Comparison of ENCODE assay signal across 10 cellular contexts in the genomic region with DNA sequence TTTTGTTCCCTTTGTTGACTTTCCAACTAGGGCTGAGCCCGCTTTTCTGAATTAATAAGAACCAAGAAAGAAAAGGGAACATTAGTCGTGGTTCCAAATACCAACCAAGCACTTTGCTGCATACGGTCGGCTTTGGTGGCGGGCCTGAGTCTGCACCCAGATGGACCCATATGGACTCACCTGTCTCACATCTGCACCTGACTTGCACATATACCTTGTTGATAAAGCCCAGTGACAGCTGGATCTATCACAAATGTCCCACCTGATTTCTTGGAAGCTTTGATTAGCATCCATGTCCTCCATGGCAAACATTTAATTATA. TPM values are rescaled to one million over a fixed set of nuclear protein-coding genes. Genes with fewer than 3 reads are reported as not detected.
DNase-seq lines count a peak whose midpoint lies in the region; ATAC-seq, FAIRE-seq and TF ChIP-seq lines count a peak whose summit lies in the region.
"Had no signal": no experiment of that assay in that cellular context is flagged by ENCODE, and none has a peak within 500 bp of the region (broad histone marks: within the 10 kb centered on the region; RNA-seq: fewer than 3 reads in every experiment).

No MANE protein-coding gene starts in this region.

- no peak overlapping the region for H3K4ac ChIP-seq in H1 (replicated peaks; ENCODE audit: insufficient read length, low read depth, low read length)

- H3K27me3 ChIP-seq in ACC112 (ENCODE audit: insufficient read depth, low read length) = no peaks in the 10 kb centered on the region
- H3K27me3 ChIP-seq in H1 (replicated peaks in 1 of 4; ENCODE audit: control insufficient read depth in 3 of 4, extremely low read depth in 1 of 4, insufficient read depth in 3 of 4, low read length in 3 of 4) = no peaks in the 10 kb centered on the region
- H3K27me3 ChIP-seq in thyroid gland = no peaks in the 10 kb centered on the region
- H3K27me3 ChIP-seq: neutrophil had no signal

- POLR2A ChIA-PET in H1 (lab: Charles Lee; ENCODE audit: partially characterized antibody) = no interaction called here

- 72% methylated on average over 5 of the region's 5 CpGs; no CpG with 5 or more reads in 1 of the 2 experiments for WGBS in H1 (ENCODE audit: extremely low coverage in 1 of 2, insufficient coverage in 1 of 2, insufficient read length in 1 of 2, insufficient replicate concordance in 2 of 2, low coverage in 1 of 2, low lambda C conversion rate in 2 of 2, missing lambda C conversion rate in 1 of 2), 2 experiments
- 97 to 99% methylated on average over 5 of the region's 5 CpGs for WGBS in thyroid gland, 2 donors

- peak overlapping the region; percentile 49 for H2AFZ ChIP-seq in ACC112 (ENCODE audit: low read length, unreplicated experiment)
- H2AFZ ChIP-seq in H1 (ENCODE audit: low read length) = no peak overlapping the region

- H3K18ac ChIP-seq in H1 (ENCODE audit: extremely low read depth, low read length) = peak overlapping the region; percentile 36; the same call in 1 of the 2 replicates

- no peak for FAIRE-seq in H1 (lab: Jason Lieb, UNC)

- H3K4me1 ChIP-seq in ACC112 (ENCODE audit: control insufficient read depth, insufficient read depth, low read length, unreplicated experiment) = peaks cover 7% of the 10 kb centered on the region
- peaks cover 0 to 11% (median 9%) of the 10 kb centered on the region in 4 experiments; a peak in 4 of 7 replicates for H3K4me1 ChIP-seq in H1 (replicated peaks in 1 of 4; ENCODE audit: control insufficient read depth in 3 of 4, insufficient read depth in 4 of 4, low read length in 3 of 4)
- peaks cover 62 to 78% of the 10 kb centered on the region in 2 donors for H3K4me1 ChIP-seq in thyroid gland

- no peak for TF ChIP-seq EP300 in H1 (IDR thresholded peaks at IDR 0.05; ENCODE audit: borderline replicate concordance in 1 of 2, low read depth in 2 of 2, low read length in 2 of 2)

- CTCF ChIA-PET in H1 (lab: Charles Lee; ENCODE audit: partially characterized antibody) = interaction anchor here (0.6 to 5.4 kb wide), 31 partner anchors 9 to 1391 kb away, joined by 3 to 79 read pairs (median 5); partner anchors contain the start of gene TPD52L1

- no peak overlapping the region for H3K27ac ChIP-seq in ACC112 (ENCODE audit: low read depth, low read length)
- H3K27ac ChIP-seq in H1 (ENCODE audit: low read depth, low read length) = no peak overlapping the region
- H3K27ac ChIP-seq in thyroid gland = no peak overlapping the region
- H3K27ac ChIP-seq: neutrophil had no signal

- H3K4me3 ChIP-seq in ACC112 (ENCODE audit: low read depth, low read length) (no peak overlapping the region), H1 (ENCODE audit: extremely low read depth in 1 of 4, insufficient read depth in 2 of 4, low read depth in 3 of 4, low read length in 4 of 4) (no peak overlapping the region), thyroid gland (replicated peaks in 1 of 3) (no peak overlapping the region)

- no peak for TF ChIP-seq POLR2A in H1 (IDR thresholded peaks at IDR 0.05; ENCODE audit: control extremely low read depth in 1 of 2, low read depth in 2 of 2, low read length in 2 of 2)
- no peak for TF ChIP-seq POLR2A in thyroid gland (IDR thresholded peaks at IDR 0.05)

- H3K4me2 ChIP-seq in H1 (ENCODE audit: insufficient read depth in 1 of 2, low read depth in 2 of 2, low read length in 2 of 2) = no peak overlapping the region

- intact Hi-C loops in thyroid gland (cut with DNase I) = no loop called here

- H4K8ac ChIP-seq in H1 (ENCODE audit: extremely low read depth, insufficient read depth, low read length) = no peak overlapping the region

- no peak overlapping the region for H4K5ac ChIP-seq in H1 (ENCODE audit: insufficient read length, low read depth, low read length)

- H3K36me3 ChIP-seq in ACC112 (ENCODE audit: insufficient read depth, low read length) (no peaks in the 10 kb centered on the region), H1 (ENCODE audit: control insufficient read depth in 2 of 4, insufficient read depth in 4 of 4, low read length in 3 of 4) (no peaks in the 10 kb centered on the region), thyroid gland (no peaks in the 10 kb centered on the region)
- H3K36me3 ChIP-seq: BE2C, neutrophil had no signal

- H2BK12ac ChIP-seq in H1 (ENCODE audit: low read depth, low read length) = no peak overlapping the region

- DNase-seq in H1 (ENCODE audit: low read depth in 1 of 2, low spot score in 2 of 2) = no peak
- no peak for DNase-seq in thyroid gland
- no peak for DNase-seq in middle frontal gyrus (ENCODE audit: extremely low spot score, low spot score)
- DNase-seq in stimulated activated CD4-positive, alpha-beta T cell treated with anti-CD3 and anti-CD28 coated beads, Interleukin-15, amount 100 ng/mL, for 24 hours = no peak
- DNase-seq in COR-L47 (lab: John Stamatoyannopoulos, UW) = no peak

- H3K79me1 ChIP-seq in H1 (ENCODE audit: low read depth, low read length) = no peaks in the 10 kb centered on the region

- H2BK120ac ChIP-seq in H1 (replicated peaks; ENCODE audit: low read depth, low read length) = no peak overlapping the region

- no peak overlapping the region for H3K9ac ChIP-seq in H1 (replicated peaks in 1 of 4; ENCODE audit: extremely low read depth in 1 of 4, low read depth in 3 of 4, low read length in 3 of 4)

- no peak overlapping the region for H3K14ac ChIP-seq in H1 (ENCODE audit: insufficient read length)

- no peak overlapping the region for H2BK20ac ChIP-seq in H1 (ENCODE audit: low read length)

- no peaks in the 10 kb centered on the region for H4K20me1 ChIP-seq in H1 (replicated peaks in 1 of 2; ENCODE audit: control insufficient read depth in 1 of 2, insufficient read depth in 2 of 2, low read length in 2 of 2)

- no peak for TF ChIP-seq RAD21 in H1 (IDR thresholded peaks at IDR 0.05 in 1 of 2, conservative IDR thresholded peaks at IDR 0.05 in 1 of 2; ENCODE audit: low read depth in 2 of 2, low read length in 2 of 2)

- H3K79me2 ChIP-seq in ACC112 (ENCODE audit: control insufficient read depth, insufficient read depth, low read length, unreplicated experiment) = no peaks in the 10 kb centered on the region
- H3K79me2 ChIP-seq in H1 (ENCODE audit: control insufficient read depth in 1 of 2, insufficient read depth in 2 of 2, low read length in 2 of 2) = no peaks in the 10 kb centered on the region

- no peaks in the 10 kb centered on the region for H3K9me3 ChIP-seq in H1 (ENCODE audit: insufficient read depth in 2 of 2, low read depth in 1 of 2, low read length in 1 of 2)
- no peaks in the 10 kb centered on the region for H3K9me3 ChIP-seq in thyroid gland
- H3K9me3 ChIP-seq: BE2C, neutrophil had no signal

- H2BK15ac ChIP-seq in H1 (ENCODE audit: low read length) = no peak overlapping the region

- peak; percentile 17 for ATAC-seq in GM19452 (IDR thresholded peaks at IDR 0.05; ENCODE audit: unreplicated experiment)
- peak; percentile 4 for ATAC-seq in HG03432 (IDR thresholded peaks at IDR 0.05; ENCODE audit: unreplicated experiment)

- H3K23me2 ChIP-seq in H1 (ENCODE audit: low read depth, low read length) = no peaks in the 10 kb centered on the region

- no peak overlapping the region for H3K23ac ChIP-seq in H1 (ENCODE audit: insufficient read length)

- no peak overlapping the region for H3K56ac ChIP-seq in H1 (replicated peaks; ENCODE audit: insufficient read length, low read depth, low read length)

- no peak overlapping the region for H4K91ac ChIP-seq in H1 (replicated peaks; ENCODE audit: insufficient read length, low read length)

- H2AK5ac ChIP-seq in H1 (ENCODE audit: low read depth, low read length) = no peak overlapping the region

- TF ChIP-seq CTCF in H1 (IDR thresholded peaks at IDR 0.05; ENCODE audit: control extremely low read depth in 1 of 3, insufficient read depth in 1 of 3, low read depth in 1 of 3, low read length in 3 of 3) (no peak), thyroid gland (IDR thresholded peaks at IDR 0.05) (no peak)

- H2BK5ac ChIP-seq in H1 (ENCODE audit: low read depth, low read length) = no peak overlapping the region

RNA-seq across cellular contexts. Expression of gene TPD52L1, which starts 39.0 kb away (rescaled TPM):
- 7.4 and 9.6 TPM in 2 replicates for total RNA-seq in H1 (2021; fragmentation: NEBNext Ultra II Directional; extraction: Animal tissue kit (Norgen Biotek cat#: 25700))
- polyA plus RNA-seq in H1 (2011; rRNA removed) = 14.2 and 14.3 TPM in 2 replicates
- polyA plus RNA-seq in H1 (2011; cell fraction: cytosol; rRNA removed) = 17.5 TPM
- polyA plus RNA-seq in H1 (2011; cell fraction: nucleus; rRNA removed) = 13.8 TPM
- polyA plus RNA-seq in H1 (2012, experiment 1 of 2) = 10.0 to 12.2 TPM (median 11.0 TPM) in 4 replicates
- 3.2 TPM for polyA plus RNA-seq in H1 (2012, experiment 2 of 2)
- 11.2 TPM for polyA plus RNA-seq in H1 (2013, experiment 1 of 2)
- 12.6 TPM for polyA plus RNA-seq in H1 (2013, experiment 2 of 2)
- polyA minus RNA-seq in H1 (2011; rRNA and poly(A)+ RNA removed) = 4.2 and 8.3 TPM in 2 replicates
- 5.3 TPM for polyA minus RNA-seq in H1 (2011; cell fraction: cytosol; rRNA and poly(A)+ RNA removed)
- 5.0 TPM for polyA minus RNA-seq in H1 (2011; cell fraction: nucleus; rRNA and poly(A)+ RNA removed)
- 100 to 1,000 TPM; 182 to 392 (median 293) TPM for total RNA-seq in thyroid gland

Comparison
In these comparisons a context has a peak if more than half of its experiments do, and no peak if none do; other contexts are left out.
1. RNA of gene TPD52L1, which starts 39.0 kb away (total RNA-seq): 182 to 392 TPM in thyroid gland; 7.4 to 9.6 TPM in H1; every median in the first group is over 10 times any median in the second.